Comparison of ENCODE assay signal across 26 cellular contexts in genomic region chr13:95880346-95880745, GRCh38.
"Had no signal": no experiment of that assay in that cellular context is flagged by ENCODE, and none has a peak within 500 bp of the region (broad histone marks: within the 10 kb centered on the region; RNA-seq: fewer than 3 reads in every experiment).

No MANE protein-coding gene starts in this region.

- H3K4me3 ChIP-seq: adrenal gland, ascending aorta, esophagus muscularis mucosa, gastroesophageal sphincter, hepatocyte, psoas muscle, right atrium auricular region, smooth muscle cell, thyroid gland had no signal

- H3K27ac ChIP-seq: adrenal gland, ascending aorta, esophagus muscularis mucosa, gastroesophageal sphincter, hepatocyte, parathyroid adenoma, psoas muscle, right atrium auricular region, thyroid gland had no signal

- H3K4me2 ChIP-seq: hepatocyte, smooth muscle cell had no signal

- DNase-seq: activated CD4-positive, alpha-beta T cell treated with anti-CD3 and anti-CD28 coated beads for 36 hours; activated CD4-positive, CD25-positive, alpha-beta regulatory T cell; activated CD8-positive, alpha-beta memory T cell treated with anti-CD3 and anti-CD28 coated beads, Interleukin-2, amount 10 ng/mL, durations not matched to agents 7 days and 5 days; activated CD8-positive, alpha-beta T cell treated with anti-CD3 and anti-CD28 coated beads, Interleukin-2, amount 10 ng/mL, durations not matched to agents 7 days and 5 days; activated effector memory CD4-positive, alpha-beta T cell treated with Interleukin-2 at 50 U/mL for 16 hours; activated naive CD4-positive, alpha-beta T cell treated with Interleukin-2 at 50 U/mL for 16 hours; adrenal gland; caudate nucleus; naive thymus-derived CD8-positive, alpha-beta T cell; nucleus accumbens; psoas muscle; stimulated activated CD4-positive, alpha-beta T cell treated with anti-CD3 and anti-CD28 coated beads, Interleukin-1b, Interleukin-23, amount 100 ng/mL, for 48 hours; stimulated activated CD4-positive, alpha-beta T cell treated with anti-CD3 and anti-CD28 coated beads, Interleukin-4, amount 100 ng/mL, for 4 hours; stimulated activated CD8-positive, alpha-beta memory T cell treated with anti-CD3 and anti-CD28 coated beads, Interleukin-4, amount 100 ng/mL, for 48 hours; stimulated activated naive CD8-positive, alpha-beta T cell treated with anti-CD3 and anti-CD28 coated beads, Interleukin-15, amount 100 ng/mL, for 72 hours; substantia nigra; T-helper 17 cell; T1000 had no signal

- H3K36me3 ChIP-seq: adrenal gland had no signal

- H3K9ac ChIP-seq: parathyroid adenoma had no signal

- H3K9me3 ChIP-seq: adrenal gland, ascending aorta, esophagus muscularis mucosa, gastroesophageal sphincter, psoas muscle, right atrium auricular region, thyroid gland had no signal

- H3K27me3 ChIP-seq: adrenal gland, ascending aorta, esophagus muscularis mucosa, gastroesophageal sphincter, hepatocyte, right atrium auricular region, thyroid gland had no signal

- H3K4me1 ChIP-seq: ascending aorta, esophagus muscularis mucosa, gastroesophageal sphincter, psoas muscle, right atrium auricular region, thyroid gland had no signal

- H2AFZ ChIP-seq: hepatocyte, parathyroid adenoma had no signal
